In the genomic region with DNA sequence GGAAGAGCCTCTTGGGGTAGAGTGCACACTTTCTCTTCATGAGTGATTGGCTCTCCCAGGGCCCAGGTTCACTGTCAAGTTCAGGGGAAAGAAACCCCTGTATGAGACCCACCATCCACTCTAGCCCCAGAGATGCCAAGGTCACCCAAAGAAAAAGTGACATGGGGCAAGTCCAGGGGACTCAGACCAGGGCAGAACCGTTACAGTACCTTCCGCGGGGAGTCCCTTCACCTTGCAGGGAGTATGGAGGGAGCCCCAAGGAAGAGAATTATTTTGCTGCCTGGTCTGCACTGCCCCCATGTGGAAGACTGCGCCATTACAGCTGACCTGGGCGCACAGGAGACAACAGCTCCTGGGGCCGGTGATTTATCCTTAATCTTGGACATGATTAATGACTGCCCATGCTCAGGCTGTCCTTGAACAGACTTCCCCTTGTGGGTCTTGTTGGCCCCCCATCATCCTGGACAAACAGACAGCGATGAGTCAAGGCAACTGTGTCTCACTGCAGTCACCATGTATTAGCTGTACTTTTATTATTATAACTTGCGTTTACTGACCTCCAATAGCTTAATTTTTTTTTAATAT, we compare ENCODE assay signal across 8 cellular contexts. TPM values are rescaled to one million over a fixed set of nuclear protein-coding genes. Genes with fewer than 3 reads are reported as not detected.
DNase-seq lines count a peak whose midpoint lies in the region; ATAC-seq and TF ChIP-seq lines count a peak whose summit lies in the region.

No MANE protein-coding gene starts in this region.

- peak overlapping the region in 3 of 5 donors; percentile 17 to 64 (median 56) for H3K27ac ChIP-seq in adrenal gland
- no peak overlapping the region for H3K27ac ChIP-seq in right atrium auricular region
- no peak overlapping the region for H3K27ac ChIP-seq in sigmoid colon

- ATAC-seq in HG03135 (IDR thresholded peaks at IDR 0.05; ENCODE audit: unreplicated experiment) (peak; percentile 60), HG02623 (IDR thresholded peaks at IDR 0.05; ENCODE audit: unreplicated experiment) (no peak), HG02763 (IDR thresholded peaks at IDR 0.05; ENCODE audit: unreplicated experiment) (no peak)

- H3K4me1 ChIP-seq in adrenal gland (replicated peaks in 1 of 2) (peaks cover 0 to 14% of the 10 kb centered on the region in 2 donors), right atrium auricular region (no peaks in the 10 kb centered on the region), sigmoid colon (peaks cover 0 to 8% (median 6%) of the 10 kb centered on the region in 4 donors)

- WGBS in adrenal gland, 4 donors = 6 to 11% (median 8%) methylated on average over 7 to 8 of the region's 8 CpGs
- 23 to 25% methylated on average over 8 of the region's 8 CpGs for WGBS in sigmoid colon, 2 donors

- intact Hi-C loops in adrenal gland (cut with DNase I) (loop anchor here (2.0 kb wide), 1 partner anchor 90 kb away; no protein-coding TSS in a partner anchor), sigmoid colon (cut with DNase I) (loop anchor here (1.0 to 10.0 kb wide), 2 partner anchors 92 to 246 kb away; a partner anchor contains a TSS)

- no peak for TF ChIP-seq EP300 in sigmoid colon (IDR thresholded peaks at IDR 0.05)

- DNase-seq in ELR (ENCODE audit: low read depth) (peak; percentile 75), SKM-1 (lab: John Stamatoyannopoulos, UW; ENCODE audit: unreplicated experiment) (peak; percentile 53), adrenal gland (peak; percentile 77 to 92 (median 80)), right atrium auricular region (ENCODE audit: low spot score) (peak; percentile 65), sigmoid colon (no peak)

- H3K36me3 ChIP-seq in adrenal gland (replicated peaks in 1 of 2) (peaks cover 0 to 10% of the 10 kb centered on the region in 2 donors), right atrium auricular region (no peaks in the 10 kb centered on the region), sigmoid colon (peaks cover 0 to 28% (median 5%) of the 10 kb centered on the region in 4 donors)

- no peak overlapping the region for H3K4me3 ChIP-seq in adrenal gland
- no peak overlapping the region for H3K4me3 ChIP-seq in right atrium auricular region
- no peak overlapping the region for H3K4me3 ChIP-seq in sigmoid colon

- TF ChIP-seq POLR2A in adrenal gland (IDR thresholded peaks at IDR 0.05) (no peak), sigmoid colon (IDR thresholded peaks at IDR 0.05) (no peak)

- H3K9me3 ChIP-seq in adrenal gland (replicated peaks in 1 of 3) (no peaks in the 10 kb centered on the region), right atrium auricular region (no peaks in the 10 kb centered on the region), sigmoid colon (no peaks in the 10 kb centered on the region)

- H3K27me3 ChIP-seq in adrenal gland = no peaks in the 10 kb centered on the region
- no peaks in the 10 kb centered on the region for H3K27me3 ChIP-seq in right atrium auricular region
- H3K27me3 ChIP-seq in sigmoid colon = no peaks in the 10 kb centered on the region

- peak; percentile 91 to 98 (median 96) for TF ChIP-seq CTCF in adrenal gland (IDR thresholded peaks at IDR 0.05)
- peak; percentile 98 for TF ChIP-seq CTCF in right atrium auricular region (IDR thresholded peaks at IDR 0.05)
- TF ChIP-seq CTCF in sigmoid colon (IDR thresholded peaks at IDR 0.05) = peak; percentile 85 to 98 (median 94)

RNA-seq across cellular contexts. Expression of a gene that starts 29.9 kb away (rescaled TPM):
- 10 to 100 TPM; 31.0 to 74.8 (median 50.1) TPM for total RNA-seq in adrenal gland
- polyA plus RNA-seq in adrenal gland = 10 to 100 TPM; 24.6 to 74.3 (median 66.2) TPM
- 10 to 100 TPM; 22.1 to 26.5 TPM for total RNA-seq in right atrium auricular region
- 10 to 100 TPM; 18.4 to 36.0 (median 21.2) TPM for total RNA-seq in sigmoid colon
- polyA plus RNA-seq in sigmoid colon = 10 to 100 TPM; 16.8 to 36.2 (median 22.9) TPM

Comparison
In these comparisons a context has a peak if more than half of its experiments do, and no peak if none do; other contexts are left out.
1. H3K27ac ChIP-seq: peak in adrenal gland (3 of 5); none in right atrium auricular region (0 of 2) and sigmoid colon (0 of 4).
2. Peak in every context shown above with its lines, with median percentiles within 50 percentile points of each other: CTCF ChIP-seq.